In the genomic region with DNA sequence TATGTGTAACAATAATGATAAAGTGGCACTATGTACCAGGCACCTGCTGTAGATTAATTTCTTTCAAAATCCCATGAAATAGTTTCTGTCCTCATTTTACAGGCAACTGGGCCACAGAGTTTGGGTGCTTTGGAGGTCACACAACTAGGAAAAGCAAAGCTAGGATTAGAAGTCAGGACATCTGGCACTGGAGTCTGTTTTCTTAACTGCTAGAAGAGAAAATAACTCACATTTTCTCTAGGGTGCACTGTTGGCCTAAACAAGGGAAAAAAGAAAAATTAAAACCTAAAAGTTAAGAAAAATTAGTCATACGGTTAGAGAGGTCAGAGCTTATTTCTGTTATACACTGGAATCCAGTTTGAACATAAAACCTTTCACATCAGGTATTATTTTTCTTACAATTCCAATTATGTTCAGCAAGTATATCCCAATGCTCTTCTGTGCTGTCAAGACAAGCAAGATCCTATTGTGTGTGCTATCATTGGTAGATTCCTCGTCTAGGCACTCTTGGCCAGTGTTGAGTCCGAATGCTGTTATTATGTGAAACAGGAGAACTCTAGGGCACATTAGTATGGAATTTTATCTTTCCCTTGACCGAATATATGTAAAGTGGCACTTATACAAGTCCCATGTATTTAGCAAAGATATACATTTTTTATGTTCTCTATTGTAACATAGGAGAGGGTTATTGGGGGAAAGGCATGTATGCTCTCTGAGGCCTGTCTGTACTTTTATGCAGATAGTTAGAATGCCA, we compare ENCODE assay signal across 8 cellular contexts. TPM values are rescaled to one million over a fixed set of nuclear protein-coding genes. Genes with fewer than 3 reads are reported as not detected.
A peak's percentile ranks its signal among the peaks of the same experiment; 100 is the strongest.
DNase-seq lines count a peak whose midpoint lies in the region; ATAC-seq and TF ChIP-seq lines count a peak whose summit lies in the region.

No MANE protein-coding gene starts in this region.

- peak overlapping the region; percentile 90 for H3K9ac ChIP-seq in skeletal muscle satellite cell (ENCODE audit: low read depth, low read length)

- peaks cover 16% of the 10 kb centered on the region for H3K36me3 ChIP-seq in skeletal muscle satellite cell (ENCODE audit: insufficient read depth, low read length)
- peaks cover 0 to 21% (median 1%) of the 10 kb centered on the region in 3 donors for H3K36me3 ChIP-seq in tibial artery

- H3K27ac Mint-ChIP-seq in activated CD4-positive, alpha-beta memory T cell treated with anti-CD3 and anti-CD28 coated beads, Interleukin-2, amount 10 ng/mL, durations not matched to agents 7 days and 5 days, result peak overlapping the region; percentile 54
- no peak overlapping the region for H3K27ac Mint-ChIP-seq in activated CD4-positive, alpha-beta memory T cell treated with anti-CD3 and anti-CD28 coated beads for 36 hours

- H3K4me3 Mint-ChIP-seq in activated CD4-positive, alpha-beta memory T cell treated with anti-CD3 and anti-CD28 coated beads, Interleukin-2, amount 10 ng/mL, durations not matched to agents 7 days and 5 days, result no peak overlapping the region
- H3K4me3 Mint-ChIP-seq in activated CD4-positive, alpha-beta memory T cell treated with anti-CD3 and anti-CD28 coated beads for 36 hours, result no peak overlapping the region

- no peaks in the 10 kb centered on the region for H3K9me3 ChIP-seq in skeletal muscle satellite cell (replicated peaks; ENCODE audit: low read length)
- H3K9me3 ChIP-seq in tibial artery, result no peaks in the 10 kb centered on the region

- no peak for DNase-seq in activated CD4-positive, alpha-beta memory T cell treated with anti-CD3 and anti-CD28 coated beads, Interleukin-2, amount 10 ng/mL, durations not matched to agents 7 days and 5 days
- DNase-seq in activated CD4-positive, alpha-beta memory T cell treated with anti-CD3 and anti-CD28 coated beads for 36 hours, result no peak
- DNase-seq in NCI-H69 (lab: John Stamatoyannopoulos, UW) (peak; percentile 6), dorsolateral prefrontal cortex (no peak), tibial artery (no peak)

- CTCF ChIA-PET in activated CD4-positive, alpha-beta memory T cell treated with anti-CD3 and anti-CD28 coated beads, Interleukin-2, amount 10 ng/mL, durations not matched to agents 7 days and 5 days (lab: Charles Lee), result interaction anchor here (1.3 to 4.6 kb wide), 11 partner anchors 7 to 102 kb away, joined by 3 to 45 read pairs (median 10); a partner anchor contains a TSS
- CTCF ChIA-PET in activated CD4-positive, alpha-beta memory T cell treated with anti-CD3 and anti-CD28 coated beads for 36 hours (lab: Charles Lee), result interaction anchor here (0.7 to 3.5 kb wide), 11 partner anchors 9 to 321 kb away, joined by 3 to 34 read pairs (median 8); a partner anchor contains a TSS

- ATAC-seq in HG03342 (IDR thresholded peaks at IDR 0.05; ENCODE audit: unreplicated experiment), result no peak
- no peak for ATAC-seq in HG03378 (IDR thresholded peaks at IDR 0.05; ENCODE audit: unreplicated experiment)

- TF ChIP-seq CTCF in dorsolateral prefrontal cortex (IDR thresholded peaks at IDR 0.05 in 54 of 56, conservative IDR thresholded peaks at IDR 0.05 in 2 of 56; ENCODE audit: low read depth in 1 of 56, partially characterized antibody in 56 of 56), result no peak
- TF ChIP-seq CTCF in tibial artery (IDR thresholded peaks at IDR 0.05), result no peak

- peaks cover 15% of the 10 kb centered on the region for H3K4me1 ChIP-seq in skeletal muscle satellite cell (ENCODE audit: control insufficient read depth, insufficient read depth, low read length)
- peaks cover 0 to 17% (median 9%) of the 10 kb centered on the region in 4 donors for H3K4me1 ChIP-seq in tibial artery

- intact Hi-C loops in activated CD4-positive, alpha-beta memory T cell treated with anti-CD3 and anti-CD28 coated beads for 36 hours (cut with micrococcal nuclease), result loop anchor here (1.0 to 5.0 kb wide), 2 partner anchors 184 to 768 kb away; a partner anchor contains a TSS
- intact Hi-C loops in dorsolateral prefrontal cortex (cut with DNase I) (loop anchor here (1.0 to 5.0 kb wide), 2 partner anchors 20 to 92 kb away; a partner anchor contains a TSS), tibial artery (cut with DNase I; ENCODE audit: low total_unique reads) (no loop called here)

- H3K27me3 ChIP-seq in dorsolateral prefrontal cortex, result no peaks in the 10 kb centered on the region
- H3K27me3 ChIP-seq in skeletal muscle satellite cell (ENCODE audit: control insufficient read depth, insufficient read depth, low read length), result no peaks in the 10 kb centered on the region
- no peaks in the 10 kb centered on the region for H3K27me3 ChIP-seq in tibial artery

- no peaks in the 10 kb centered on the region for H3K9me3 Mint-ChIP-seq in activated CD4-positive, alpha-beta memory T cell treated with anti-CD3 and anti-CD28 coated beads, Interleukin-2, amount 10 ng/mL, durations not matched to agents 7 days and 5 days
- no peaks in the 10 kb centered on the region for H3K9me3 Mint-ChIP-seq in activated CD4-positive, alpha-beta memory T cell treated with anti-CD3 and anti-CD28 coated beads for 36 hours

- H3K27me3 Mint-ChIP-seq in activated CD4-positive, alpha-beta memory T cell treated with anti-CD3 and anti-CD28 coated beads, Interleukin-2, amount 10 ng/mL, durations not matched to agents 7 days and 5 days, result no peaks in the 10 kb centered on the region
- H3K27me3 Mint-ChIP-seq in activated CD4-positive, alpha-beta memory T cell treated with anti-CD3 and anti-CD28 coated beads for 36 hours, result no peaks in the 10 kb centered on the region

- H3K4me3 ChIP-seq in dorsolateral prefrontal cortex (peak overlapping the region in 34 of 59 donors; percentile 66 to 97 (median 86)), skeletal muscle satellite cell (ENCODE audit: low read length) (no peak overlapping the region), tibial artery (peak overlapping the region in 1 of 2 donors; percentile 87)

- POLR2A ChIA-PET in activated CD4-positive, alpha-beta memory T cell treated with anti-CD3 and anti-CD28 coated beads, Interleukin-2, amount 10 ng/mL, durations not matched to agents 7 days and 5 days (lab: Charles Lee), result interaction anchor here (0.7 to 4.9 kb wide), 6 partner anchors 10 to 1117 kb away, joined by 3 to 104 read pairs (median 14); a partner anchor contains a TSS
- POLR2A ChIA-PET in activated CD4-positive, alpha-beta memory T cell treated with anti-CD3 and anti-CD28 coated beads for 36 hours (lab: Charles Lee), result interaction anchor here (0.7 to 2.5 kb wide), 2 partner anchors 20 to 106 kb away, joined by 3 to 20 read pairs; a partner anchor contains a TSS

- H3K27ac ChIP-seq in dorsolateral prefrontal cortex, result peak overlapping the region in 15 of 59 donors; percentile 87 to 99 (median 96)
- peak overlapping the region in 1 of 2 donors; percentile 83 for H3K27ac ChIP-seq in tibial artery

- H3K36me3 Mint-ChIP-seq in activated CD4-positive, alpha-beta memory T cell treated with anti-CD3 and anti-CD28 coated beads, Interleukin-2, amount 10 ng/mL, durations not matched to agents 7 days and 5 days (ENCODE audit: low read depth), result peaks cover 21% of the 10 kb centered on the region
- H3K36me3 Mint-ChIP-seq in activated CD4-positive, alpha-beta memory T cell treated with anti-CD3 and anti-CD28 coated beads for 36 hours, result peaks cover 8% of the 10 kb centered on the region

- peaks cover 17% of the 10 kb centered on the region for H3K4me1 Mint-ChIP-seq in activated CD4-positive, alpha-beta memory T cell treated with anti-CD3 and anti-CD28 coated beads, Interleukin-2, amount 10 ng/mL, durations not matched to agents 7 days and 5 days
- H3K4me1 Mint-ChIP-seq in activated CD4-positive, alpha-beta memory T cell treated with anti-CD3 and anti-CD28 coated beads for 36 hours (ENCODE audit: low read depth), result peaks cover 9% of the 10 kb centered on the region

- peak overlapping the region; percentile 86 for H3K4me2 ChIP-seq in skeletal muscle satellite cell (ENCODE audit: low read length)

RNA-seq across cellular contexts. Expression of a gene that starts 1.5 kb away (rescaled TPM):
- 1 to 10 TPM; 8.0 TPM for total RNA-seq in activated CD4-positive, alpha-beta memory T cell treated with anti-CD3 and anti-CD28 coated beads, Interleukin-2, amount 10 ng/mL, durations not matched to agents 7 days and 5 days
- 10 to 100 TPM; 11.1 to 11.7 TPM for total RNA-seq in activated CD4-positive, alpha-beta memory T cell treated with anti-CD3 and anti-CD28 coated beads for 36 hours
- 10 to 100 TPM in 49 of 120 experiments, 1 to 10 TPM in 71; 5.5 to 18.6 (median 9.7) TPM for total RNA-seq in dorsolateral prefrontal cortex
- total RNA-seq in skeletal muscle satellite cell (2012; rRNA removed), result 8.6 and 12.0 TPM in 2 replicates

RNA-seq across cellular contexts. Expression of a gene that starts 20.1 kb away (rescaled TPM):
- 10 to 100 TPM; 87.4 to 89.4 TPM for total RNA-seq in activated CD4-positive, alpha-beta memory T cell treated with anti-CD3 and anti-CD28 coated beads, Interleukin-2, amount 10 ng/mL, durations not matched to agents 7 days and 5 days
- 10 to 100 TPM; 47.0 to 49.8 TPM for total RNA-seq in activated CD4-positive, alpha-beta memory T cell treated with anti-CD3 and anti-CD28 coated beads for 36 hours
- total RNA-seq in dorsolateral prefrontal cortex, result 10 to 100 TPM; 31.6 to 78.1 (median 54.7) TPM
- total RNA-seq in skeletal muscle satellite cell (2012; rRNA removed), result 50.4 and 52.2 TPM in 2 replicates

RNA-seq across cellular contexts. Expression of a gene that starts 20.2 kb away (rescaled TPM):
- 10 to 100 TPM; 24.6 to 26.4 TPM for total RNA-seq in activated CD4-positive, alpha-beta memory T cell treated with anti-CD3 and anti-CD28 coated beads, Interleukin-2, amount 10 ng/mL, durations not matched to agents 7 days and 5 days
- 10 to 100 TPM; 36.0 to 38.6 TPM for total RNA-seq in activated CD4-positive, alpha-beta memory T cell treated with anti-CD3 and anti-CD28 coated beads for 36 hours
- 10 to 100 TPM; 29.0 to 64.7 (median 45.8) TPM for total RNA-seq in dorsolateral prefrontal cortex
- 23.1 and 26.4 TPM in 2 replicates for total RNA-seq in skeletal muscle satellite cell (2012; rRNA removed)
